Comparison of ENCODE assay signal across 19 cellular contexts in the genomic region with DNA sequence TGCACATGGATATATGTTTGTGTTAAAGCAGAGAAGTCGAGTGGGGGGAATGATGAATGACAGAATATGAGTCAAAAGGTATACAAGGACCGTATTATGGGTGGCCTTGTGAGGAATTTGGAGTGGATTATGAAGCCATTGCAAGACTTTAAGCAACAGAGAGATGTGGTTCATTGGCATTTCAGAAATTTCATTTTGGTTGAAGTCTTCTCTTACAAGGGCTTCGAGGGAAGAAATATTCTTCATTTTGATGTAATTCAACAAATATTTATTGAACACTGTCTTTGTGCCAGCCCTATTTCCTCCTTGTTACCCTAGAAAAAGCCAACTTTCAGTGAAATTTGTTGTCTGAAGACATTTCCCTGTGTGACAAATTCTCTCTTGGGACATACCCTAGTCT.
"Had no signal": no experiment of that assay in that cellular context is flagged by ENCODE, and none has a peak within 500 bp of the region (broad histone marks: within the 10 kb centered on the region; RNA-seq: fewer than 3 reads in every experiment).

No MANE protein-coding gene starts in this region.

- H3K4me1 ChIP-seq: lower lobe of right lung, upper lobe of left lung had no signal

- DNase-seq: activated CD4-positive, alpha-beta T cell treated with anti-CD3 and anti-CD28 coated beads, Interleukin-2, amount 50 U/mL, for 4 hours; activated gamma-delta T cell; activated T-cell treated with anti-CD3 and anti-CD28 coated beads, Interleukin-2, amount 50 U/mL, for 72 hours; amygdala; caudate nucleus; endodermal cell; foreskin melanocyte; glutamatergic neuron; hippocampal formation; islet precursor cell; lower lobe of right lung; nephron progenitor cell; nucleus accumbens; posterior cingulate gyrus; stimulated activated CD4-positive, alpha-beta T cell treated with anti-CD3 and anti-CD28 coated beads, Interleukin-15, amount 100 ng/mL, for 24 hours; stimulated activated CD4-positive, alpha-beta T cell treated with anti-CD3 and anti-CD28 coated beads, Interleukin-4, amount 100 ng/mL, for 1 hour; upper lobe of left lung had no signal

- H3K9me3 ChIP-seq: lower lobe of right lung, thoracic aorta, upper lobe of left lung had no signal

- H3K36me3 ChIP-seq: lower lobe of right lung, thoracic aorta, upper lobe of left lung had no signal

- H3K4me3 ChIP-seq: lower lobe of right lung, thoracic aorta, upper lobe of left lung had no signal

- H3K27ac ChIP-seq: epithelial cell of prostate, lower lobe of right lung, thoracic aorta, upper lobe of left lung had no signal

- H3K27me3 ChIP-seq: upper lobe of left lung had no signal
